In the genomic region with DNA sequence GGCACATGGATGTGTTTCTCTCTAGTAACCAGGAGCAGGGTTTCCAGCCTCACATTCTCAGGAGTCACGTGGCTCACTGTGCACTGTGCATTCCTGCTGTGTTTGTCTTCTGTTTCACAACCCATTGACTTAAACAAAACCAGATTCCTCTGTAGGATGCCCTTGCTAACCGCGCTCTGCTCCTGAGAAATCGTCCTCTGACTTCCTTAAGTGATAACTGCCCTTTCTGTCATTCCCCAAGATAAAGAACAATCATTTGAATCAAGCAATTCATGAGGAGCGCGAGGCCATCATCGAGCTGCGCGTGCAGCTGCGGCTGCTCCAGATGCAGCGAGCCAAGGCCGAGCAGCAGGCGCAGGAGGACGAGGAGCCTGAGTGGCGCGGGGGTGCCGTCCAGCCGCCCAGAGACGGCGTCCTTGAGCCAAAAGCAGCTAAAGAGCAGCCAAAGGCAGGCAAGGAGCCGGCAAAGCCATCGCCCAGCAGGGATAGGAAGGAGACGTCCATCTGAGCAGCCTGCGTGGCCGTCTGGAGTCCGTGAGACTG, we compare ENCODE assay signal across 12 cellular contexts.
DNase-seq lines count a peak whose midpoint lies in the region; ATAC-seq and TF ChIP-seq lines count a peak whose summit lies in the region.
"Had no signal": no experiment of that assay in that cellular context is flagged by ENCODE, and none has a peak within 500 bp of the region (broad histone marks: within the 10 kb centered on the region; RNA-seq: fewer than 3 reads in every experiment).

No MANE protein-coding gene starts in this region.

- DNase-seq in Ammon's horn (ENCODE audit: low spot score) (peak; percentile 79), adrenal gland (peak; percentile 48 to 83 (median 72)), fibroblast of villous mesenchyme (ENCODE audit: low read depth) (peak; percentile 89), posterior cingulate gyrus (peak in 7 of 10 donors; percentile 36 to 93 (median 54)), CD1c-positive myeloid dendritic cell (ENCODE audit: extremely low spot score) (no peak), NCI-H1436 treated with DMSO at 0.1 percent for 48 hours (lab: John Stamatoyannopoulos, UW) (no peak)
- DNase-seq: activated naive CD4-positive, alpha-beta T cell treated with anti-CD3 and anti-CD28 coated beads, Interleukin-2, amount 50 U/mL, for 16 hours; heart left ventricle; NCI-H82; stimulated activated naive B cell treated with anti-CD40 and anti-IgM and Interleukin-4, amounts not matched to agents 10 μg/mL and 1 μg/mL and 100 μg/mL, for 72 hours had no signal

- WGBS in adrenal gland, 4 donors = 37 to 43% (median 40%) methylated on average over 21 to 26 of the region's 26 CpGs

- peak overlapping the region in 4 of 5 donors; percentile 37 to 70 (median 61) for H3K27ac ChIP-seq in adrenal gland

- intact Hi-C loops in adrenal gland (cut with DNase I) (no loop called here), posterior cingulate gyrus (cut with DNase I) (no loop called here)

- no peak for ATAC-seq in HG02763 (IDR thresholded peaks at IDR 0.05; ENCODE audit: unreplicated experiment)
- ATAC-seq in HG02588 (IDR thresholded peaks at IDR 0.05; ENCODE audit: unreplicated experiment) = no peak
- ATAC-seq: stimulated activated naive B cell treated with anti-CD40 and anti-IgM and Interleukin-4, amounts not matched to agents 10 μg/mL and 1 μg/mL and 100 μg/mL, for 72 hours had no signal

- H3K36me3 ChIP-seq in adrenal gland (replicated peaks in 1 of 2) = peaks cover 0 to 36% of the 10 kb centered on the region in 2 donors

- no peaks in the 10 kb centered on the region for H3K9me3 ChIP-seq in adrenal gland (replicated peaks in 1 of 3)
- H3K9me3 ChIP-seq: heart left ventricle had no signal

- H3K4me3 ChIP-seq in adrenal gland = no peak overlapping the region
- no peak overlapping the region for H3K4me3 ChIP-seq in fibroblast of villous mesenchyme (ENCODE audit: low read depth, low read length)
- H3K4me3 ChIP-seq: heart left ventricle had no signal

- H3K4me1 ChIP-seq in adrenal gland (replicated peaks in 1 of 2) = peaks cover 0 to 6% of the 10 kb centered on the region in 2 donors

- H3K27me3 ChIP-seq in adrenal gland = no peaks in the 10 kb centered on the region
- H3K27me3 ChIP-seq: heart left ventricle had no signal

- peak in 1 of 2 donors; percentile 38 for TF ChIP-seq POLR2A in adrenal gland (IDR thresholded peaks at IDR 0.05)

- TF ChIP-seq CTCF in adrenal gland (IDR thresholded peaks at IDR 0.05) (no peak), fibroblast of villous mesenchyme (IDR thresholded peaks at IDR 0.05; ENCODE audit: insufficient read depth, low read depth, low read length) (no peak)

Comparison
In these comparisons a context has a peak if more than half of its experiments do, and no peak if none do; other contexts are left out.
1. DNase-seq: peak in Ammon's horn (single experiment), adrenal gland (7 of 7), fibroblast of villous mesenchyme (single experiment) and posterior cingulate gyrus (7 of 10); none in CD1c-positive myeloid dendritic cell (single experiment) and NCI-H1436 treated with DMSO at 0.1 percent for 48 hours (single experiment).